Comparison of ENCODE assay signal across 23 cellular contexts in genomic region chr5:98483301-98483700, GRCh38.
DNase-seq lines count a peak whose midpoint lies in the region; ATAC-seq and TF ChIP-seq lines count a peak whose summit lies in the region.
"Had no signal": no experiment of that assay in that cellular context is flagged by ENCODE, and none has a peak within 500 bp of the region (broad histone marks: within the 10 kb centered on the region; RNA-seq: fewer than 3 reads in every experiment).

No MANE protein-coding gene starts in this region.

- no peaks in the 10 kb centered on the region for H3K27me3 ChIP-seq in adipocyte (replicated peaks; ENCODE audit: control insufficient read depth, insufficient read depth, low read length)
- H3K27me3 ChIP-seq: BE2C, body of pancreas, esophagus squamous epithelium, hepatocyte had no signal

- H3K9me3 ChIP-seq in adipocyte (ENCODE audit: control insufficient read depth, low read length) = no peaks in the 10 kb centered on the region
- H3K9me3 ChIP-seq: BE2C, esophagus squamous epithelium, left ventricle myocardium inferior, thoracic aorta had no signal

- no peak overlapping the region for H3K27ac ChIP-seq in substantia nigra (ENCODE audit: low read depth, low read length, poor library complexity, severe bottlenecking)
- H3K27ac ChIP-seq: body of pancreas, esophagus squamous epithelium, hepatocyte, left ventricle myocardium inferior, thoracic aorta had no signal

- no peak for ATAC-seq in GM19324 (IDR thresholded peaks at IDR 0.05; ENCODE audit: low FRiP score, unreplicated experiment)
- ATAC-seq: body of pancreas; K562; stimulated activated effector memory CD8-positive, alpha-beta T cell treated with anti-CD3 and anti-CD28 coated beads, Interleukin-12 subunit alpha, Interleukin-12 subunit beta, amount 100 ng/mL, for 72 hours had no signal

- no peaks in the 10 kb centered on the region for H3K36me3 ChIP-seq in adipocyte (ENCODE audit: control insufficient read depth, insufficient read depth, low read length, severe bottlenecking)
- H3K36me3 ChIP-seq: BE2C, esophagus squamous epithelium, left ventricle myocardium inferior, thoracic aorta had no signal

- DNase-seq in ELR (ENCODE audit: low read depth) (peak; percentile 17), adipocyte (ENCODE audit: low read depth) (peak; percentile 84), fibroblast of villous mesenchyme (ENCODE audit: low read depth) (peak; percentile 42), superior temporal gyrus (ENCODE audit: extremely low spot score) (peak; percentile 71), substantia nigra (lab: John Stamatoyannopoulos, UW) (no peak)
- no peak for DNase-seq in activated CD4-positive, alpha-beta T cell treated with anti-CD3 and anti-CD28 coated beads for 1 hour
- DNase-seq: activated naive CD8-positive, alpha-beta T cell treated with anti-CD3 and anti-CD28 coated beads, Interleukin-2, amount 10 ng/mL, durations not matched to agents 7 days and 5 days; BE2C; body of pancreas; endodermal cell; esophagus squamous epithelium; immature natural killer cell; left ventricle myocardium inferior; NCI-H146; NCI-H524 treated with DMSO at 0.1 percent for 48 hours; stimulated activated CD4-positive, alpha-beta T cell treated with anti-CD3 and anti-CD28 coated beads, Interleukin-2, amount 100 ng/mL, for 24 hours; T-helper 2 cell had no signal

- H3K4me1 ChIP-seq in adipocyte (ENCODE audit: control insufficient read depth, insufficient read depth, low read length) = peaks cover 21% of the 10 kb centered on the region
- H3K4me1 ChIP-seq: BE2C, body of pancreas, esophagus squamous epithelium, left ventricle myocardium inferior had no signal

- TF ChIP-seq CTCF in fibroblast of villous mesenchyme (IDR thresholded peaks at IDR 0.05; ENCODE audit: insufficient read depth, low read depth, low read length) = no peak

- H3K9ac ChIP-seq in adipocyte (ENCODE audit: low read length) = no peak overlapping the region

- H3K4me3 ChIP-seq in adipocyte (ENCODE audit: low read length) (no peak overlapping the region), fibroblast of villous mesenchyme (ENCODE audit: low read depth, low read length) (no peak overlapping the region)
- H3K4me3 ChIP-seq: body of pancreas, esophagus squamous epithelium, hepatocyte, K562, left ventricle myocardium inferior, skin epidermis, thoracic aorta had no signal

Comparison
In these comparisons a context has a peak if more than half of its experiments do, and no peak if none do; other contexts are left out.
1. DNase-seq: peak in ELR (single experiment), adipocyte (single experiment), fibroblast of villous mesenchyme (single experiment) and superior temporal gyrus (single experiment); none in substantia nigra (0 of 49) and activated CD4-positive, alpha-beta T cell treated with anti-CD3 and anti-CD28 coated beads for 1 hour (single experiment).